ENCODE assay signal across 9 cellular contexts in the genomic region with DNA sequence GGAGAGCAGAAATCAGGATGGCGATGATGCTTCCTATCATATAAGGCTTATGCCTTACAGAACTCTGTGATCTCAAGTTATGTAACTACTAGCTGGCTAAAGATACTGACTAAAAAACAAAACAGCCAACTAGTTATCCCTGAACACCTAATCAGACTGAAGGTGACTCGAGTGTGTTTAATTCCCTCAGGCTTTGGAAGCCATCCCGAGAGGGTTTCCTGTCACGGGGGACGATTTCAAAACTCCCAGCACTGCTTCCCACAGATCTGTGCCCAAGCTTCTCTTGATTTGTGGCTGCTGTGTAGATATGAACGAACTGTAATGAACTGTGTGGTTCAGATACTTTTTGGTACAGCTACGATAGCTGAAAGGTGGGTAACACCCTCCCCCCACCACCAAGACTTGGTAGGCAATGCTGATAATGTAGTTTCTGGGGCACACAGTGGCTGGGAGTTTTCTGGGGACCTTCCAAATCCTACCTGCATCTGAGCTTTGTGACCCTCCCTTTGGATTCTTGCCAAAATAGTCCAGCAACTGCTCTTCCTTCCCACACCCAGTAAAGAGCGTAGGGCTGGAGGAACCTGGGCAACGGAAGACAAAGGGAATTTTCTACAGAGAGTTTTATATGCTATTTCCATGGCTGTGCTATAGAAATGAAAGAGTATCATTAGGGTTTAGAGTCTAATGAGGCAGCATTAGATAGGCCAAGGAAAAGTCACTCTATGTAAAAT.
DNase-seq lines count a peak whose midpoint lies in the region; ATAC-seq and TF ChIP-seq lines count a peak whose summit lies in the region.
"Had no signal": no experiment of that assay in that cellular context is flagged by ENCODE, and none has a peak within 500 bp of the region (broad histone marks: within the 10 kb centered on the region; RNA-seq: fewer than 3 reads in every experiment).

No MANE protein-coding gene starts in this region.

- H3K4me2 ChIP-seq in osteoblast (ENCODE audit: insufficient read depth, low read length): no peak overlapping the region

- ATAC-seq in GM21515 (IDR thresholded peaks at IDR 0.05; ENCODE audit: unreplicated experiment): no peak

- H3K36me3 Mint-ChIP-seq in progenitor cell of endocrine pancreas (ENCODE audit: insufficient read depth): peaks cover 11% of the 10 kb centered on the region

- no peak overlapping the region for H3K4me3 Mint-ChIP-seq in progenitor cell of endocrine pancreas (ENCODE audit: low read depth)

- no peak overlapping the region for H2AFZ ChIP-seq in osteoblast (ENCODE audit: low read length)

- H3K9me3 Mint-ChIP-seq in progenitor cell of endocrine pancreas (ENCODE audit: low read depth): peaks cover 3% of the 10 kb centered on the region

- no peaks in the 10 kb centered on the region for H3K27me3 Mint-ChIP-seq in progenitor cell of endocrine pancreas

- H3K27me3 ChIP-seq in osteoblast (ENCODE audit: insufficient read depth, low read length) (peaks cover 1% of the 10 kb centered on the region), dorsolateral prefrontal cortex (no peaks in the 10 kb centered on the region)

- no peak for TF ChIP-seq CTCF in progenitor cell of endocrine pancreas (IDR thresholded peaks at IDR 0.05; ENCODE audit: unreplicated experiment)
- no peak for TF ChIP-seq CTCF in osteoblast (IDR thresholded peaks at IDR 0.05; ENCODE audit: extremely low read depth, low read depth, low read length)
- TF ChIP-seq CTCF in dorsolateral prefrontal cortex (IDR thresholded peaks at IDR 0.05 in 54 of 56, conservative IDR thresholded peaks at IDR 0.05 in 2 of 56; ENCODE audit: low read depth in 1 of 56, partially characterized antibody in 56 of 56): no peak

- H3K4me1 ChIP-seq in osteoblast (ENCODE audit: insufficient read depth, low read length): peaks cover 16% of the 10 kb centered on the region

- H4K20me1 ChIP-seq in osteoblast (ENCODE audit: insufficient read depth, low read length): no peaks in the 10 kb centered on the region

- H3K27ac Mint-ChIP-seq in progenitor cell of endocrine pancreas: peak overlapping the region; percentile 63

- no peaks in the 10 kb centered on the region for H3K36me3 ChIP-seq in osteoblast (ENCODE audit: insufficient read depth, low read length)
- H3K36me3 ChIP-seq: thoracic aorta had no signal

- H3K27ac ChIP-seq in osteoblast (ENCODE audit: low read depth, low read length): no peak overlapping the region
- H3K27ac ChIP-seq in dorsolateral prefrontal cortex: peak overlapping the region in 28 of 59 donors; percentile 2 to 68 (median 26)
- H3K27ac ChIP-seq: thoracic aorta had no signal

- no peaks in the 10 kb centered on the region for H3K79me2 ChIP-seq in osteoblast (ENCODE audit: insufficient read depth, low read length)

- peaks cover 40% of the 10 kb centered on the region for H3K4me1 Mint-ChIP-seq in progenitor cell of endocrine pancreas (ENCODE audit: low read depth)

- DNase-seq in GM03348 (ENCODE audit: low spot score): peak; percentile 15
- peak; percentile 63 for DNase-seq in OCI-M1 (lab: John Stamatoyannopoulos, UW)
- DNase-seq in foreskin melanocyte: peak; percentile 42
- DNase-seq in progenitor cell of endocrine pancreas (ENCODE audit: low spot score, unreplicated experiment): no peak
- no peak for DNase-seq in osteoblast (ENCODE audit: insufficient read length, low spot score, missing footprints)
- no peak for DNase-seq in dorsolateral prefrontal cortex
- DNase-seq in NCI-H446 treated with DMSO at 0.1 percent for 48 hours (lab: John Stamatoyannopoulos, UW): no peak

- intact Hi-C loops in dorsolateral prefrontal cortex (cut with DNase I): no loop called here

- no peak overlapping the region for H3K4me3 ChIP-seq in osteoblast (ENCODE audit: insufficient read depth, low read length)
- no peak overlapping the region for H3K4me3 ChIP-seq in dorsolateral prefrontal cortex
- H3K4me3 ChIP-seq: thoracic aorta had no signal

- H3K9me3 ChIP-seq in osteoblast (ENCODE audit: low read depth, low read length): peaks cover 4% of the 10 kb centered on the region
- H3K9me3 ChIP-seq: thoracic aorta had no signal

Comparison
In these comparisons a context has a peak if more than half of its experiments do, and no peak if none do; other contexts are left out.
1. DNase-seq: peak in GM03348 (single experiment), OCI-M1 (single experiment) and foreskin melanocyte (single experiment); none in progenitor cell of endocrine pancreas (single experiment), osteoblast (single experiment), dorsolateral prefrontal cortex (0 of 10) and NCI-H446 treated with DMSO at 0.1 percent for 48 hours (single experiment).